ENCODE assay signal across 9 cellular contexts in genomic region chr10:50990568-50991495, GRCh38.
DNase-seq lines count a peak whose midpoint lies in the region; ATAC-seq, FAIRE-seq and TF ChIP-seq lines count a peak whose summit lies in the region.
"Had no signal": no experiment of that assay in that cellular context is flagged by ENCODE, and none has a peak within 500 bp of the region (broad histone marks: within the 10 kb centered on the region; RNA-seq: fewer than 3 reads in every experiment).

No MANE protein-coding gene starts in this region.

- H3K36me3 Mint-ChIP-seq in HFFc6 (ENCODE audit: low read depth), result no peaks in the 10 kb centered on the region
- H3K36me3 Mint-ChIP-seq in activated T-cell treated with anti-CD3 and anti-CD28 coated beads, Interleukin-2, amount 50 U/mL, for 72 hours (ENCODE audit: insufficient read depth in 2 of 2), result no peaks in the 10 kb centered on the region
- H3K36me3 Mint-ChIP-seq in progenitor cell of endocrine pancreas (ENCODE audit: insufficient read depth), result no peaks in the 10 kb centered on the region
- no peaks in the 10 kb centered on the region for H3K36me3 Mint-ChIP-seq in CD4-positive, alpha-beta T cell (ENCODE audit: low read depth)

- CTCF ChIA-PET in A549 (lab: Yijun Ruan, JAX), result no interaction called here
- CTCF ChIA-PET in CD4-positive, alpha-beta T cell (lab: Charles Lee), result no interaction called here

- DNase-seq in A549 (ENCODE audit: low read depth in 1 of 2, low spot score in 1 of 2), result peak in 1 of 2 experiments; percentile 14
- DNase-seq in HFFc6, result peak; percentile 48
- peak; percentile 5 to 8 for DNase-seq in activated T-cell treated with anti-CD3 and anti-CD28 coated beads, Interleukin-2, amount 50 U/mL, for 72 hours
- DNase-seq in heart right ventricle, result peak; percentile 49 to 65
- DNase-seq in progenitor cell of endocrine pancreas (ENCODE audit: low spot score, unreplicated experiment), result peak; percentile 17
- no peak for DNase-seq in Ammon's horn (ENCODE audit: low spot score)
- no peak for DNase-seq in CD4-positive, alpha-beta T cell
- no peak for DNase-seq in DMS79 (lab: John Stamatoyannopoulos, UW)

- no peak overlapping the region; a peak in 1 of 6 replicates for H3K27ac ChIP-seq in A549
- H3K27ac ChIP-seq in heart right ventricle, result peak overlapping the region; percentile 82 to 95 (median 90)
- no peak overlapping the region for H3K27ac ChIP-seq in CD4-positive, alpha-beta T cell (ENCODE audit: low read depth, low read length)

- ATAC-seq in A549 (peak; percentile 4 to 62; a peak in 4 of 6 replicates), heart right ventricle (peak; percentile 7 to 68 (median 40))
- ATAC-seq in activated T-cell treated with anti-CD3 and anti-CD28 coated beads, Interleukin-2, amount 50 U/mL, for 72 hours (replicated peaks in 1 of 2), result peak in 1 of 2 donors; percentile 56
- ATAC-seq in CD4-positive, alpha-beta T cell (ENCODE audit: poor library complexity), result no peak
- ATAC-seq: GM12878 had no signal

- TF ChIP-seq RAD21 in A549 (conservative IDR thresholded peaks at IDR 0.05 in 1 of 2, IDR thresholded peaks at IDR 0.05 in 1 of 2), result no peak

- no peak for FAIRE-seq in A549 (lab: Jason Lieb, UNC)
- FAIRE-seq: GM12878 had no signal

- POLR2A ChIA-PET in A549 (lab: Yijun Ruan, JAX), result no interaction called here
- POLR2A ChIA-PET in CD4-positive, alpha-beta T cell (lab: Charles Lee), result no interaction called here

- H3K4me1 ChIP-seq in A549, result 0 out of 3 replicates have a peak, but pooled peaks cover 4% of the 10 kb centered on the region
- peaks cover 0 to 27% (median 13%) of the 10 kb centered on the region in 9 donors for H3K4me1 ChIP-seq in heart right ventricle

- intact Hi-C loops in heart right ventricle (cut with DNase I), result loop anchor here in 2 of 10 donors (10.0 kb wide), 2 partner anchors 714 to 964 kb away; no protein-coding TSS in a partner anchor
- intact Hi-C loops in CD4-positive, alpha-beta T cell (cut with DNase I, micrococcal nuclease), result no loop called here

- H3K4me3 ChIP-seq in A549 (peak overlapping the region; percentile 46), heart right ventricle (peak overlapping the region; percentile 50 to 88 (median 72))
- H3K4me3 ChIP-seq: GM12878 had no signal

- H3K4me2 ChIP-seq in A549, result peak overlapping the region; percentile 85

- no peak for TF ChIP-seq EP300 in A549 (IDR thresholded peaks at IDR 0.05)

- 15% methylated on average over 36 of the region's 49 CpGs for WGBS in A549 (ENCODE audit: missing lambda C conversion rate)
- 1% methylated on average over 49 of the region's 49 CpGs for WGBS in heart right ventricle, 2 donors

- H3K4me3 Mint-ChIP-seq in HFFc6 (peak overlapping the region; percentile 71), progenitor cell of endocrine pancreas (ENCODE audit: low read depth) (peak overlapping the region; percentile 92)
- peak overlapping the region; percentile 77 to 88 for H3K4me3 Mint-ChIP-seq in activated T-cell treated with anti-CD3 and anti-CD28 coated beads, Interleukin-2, amount 50 U/mL, for 72 hours
- no peak overlapping the region for H3K4me3 Mint-ChIP-seq in CD4-positive, alpha-beta T cell

- no peaks in the 10 kb centered on the region for H3K9me3 Mint-ChIP-seq in HFFc6
- no peaks in the 10 kb centered on the region for H3K9me3 Mint-ChIP-seq in activated T-cell treated with anti-CD3 and anti-CD28 coated beads, Interleukin-2, amount 50 U/mL, for 72 hours
- no peaks in the 10 kb centered on the region for H3K9me3 Mint-ChIP-seq in progenitor cell of endocrine pancreas (ENCODE audit: low read depth)
- no peaks in the 10 kb centered on the region for H3K9me3 Mint-ChIP-seq in CD4-positive, alpha-beta T cell

- H3K27me3 Mint-ChIP-seq in HFFc6 (ENCODE audit: insufficient read depth) (peaks cover 8% of the 10 kb centered on the region), progenitor cell of endocrine pancreas (peaks cover 19% of the 10 kb centered on the region)
- H3K27me3 Mint-ChIP-seq in activated T-cell treated with anti-CD3 and anti-CD28 coated beads, Interleukin-2, amount 50 U/mL, for 72 hours (ENCODE audit: low read depth), result peaks cover 55% of the 10 kb centered on the region
- peaks cover 67% of the 10 kb centered on the region for H3K27me3 Mint-ChIP-seq in CD4-positive, alpha-beta T cell

- no peaks in the 10 kb centered on the region for H3K36me3 ChIP-seq in heart right ventricle

- TF ChIP-seq POLR2A in A549 (IDR thresholded peaks at IDR 0.05; ENCODE audit: low read length), result no peak

- H3K27me3 ChIP-seq in heart right ventricle, result peaks cover 0 to 42% (median 0%) of the 10 kb centered on the region in 7 donors
- peaks cover 43% of the 10 kb centered on the region for H3K27me3 ChIP-seq in CD4-positive, alpha-beta T cell (ENCODE audit: control insufficient read depth, insufficient read depth, low read length)

- peaks cover 35% of the 10 kb centered on the region for H3K4me1 Mint-ChIP-seq in HFFc6 (ENCODE audit: low read depth)
- H3K4me1 Mint-ChIP-seq in activated T-cell treated with anti-CD3 and anti-CD28 coated beads, Interleukin-2, amount 50 U/mL, for 72 hours (ENCODE audit: low read depth), result no peaks in the 10 kb centered on the region
- H3K4me1 Mint-ChIP-seq in progenitor cell of endocrine pancreas (ENCODE audit: low read depth), result peaks cover 19% of the 10 kb centered on the region
- peaks cover 9% of the 10 kb centered on the region for H3K4me1 Mint-ChIP-seq in CD4-positive, alpha-beta T cell (ENCODE audit: low read depth)

- H3K9me3 ChIP-seq in A549 (no peaks in the 10 kb centered on the region), heart right ventricle (no peaks in the 10 kb centered on the region)
- no peaks in the 10 kb centered on the region for H3K9me3 ChIP-seq in CD4-positive, alpha-beta T cell (ENCODE audit: control insufficient read depth, low read length)

- TF ChIP-seq CTCF in A549 (IDR thresholded peaks at IDR 0.05) (no peak), HFFc6 (IDR thresholded peaks at IDR 0.05) (no peak), heart right ventricle (IDR thresholded peaks at IDR 0.05) (no peak), progenitor cell of endocrine pancreas (IDR thresholded peaks at IDR 0.05; ENCODE audit: unreplicated experiment) (no peak)
- no peak for TF ChIP-seq CTCF in CD4-positive, alpha-beta T cell (IDR thresholded peaks at IDR 0.05)

- peak overlapping the region; percentile 72 for H3K27ac Mint-ChIP-seq in HFFc6
- no peak overlapping the region for H3K27ac Mint-ChIP-seq in activated T-cell treated with anti-CD3 and anti-CD28 coated beads, Interleukin-2, amount 50 U/mL, for 72 hours
- peak overlapping the region; percentile 95 for H3K27ac Mint-ChIP-seq in progenitor cell of endocrine pancreas
- H3K27ac Mint-ChIP-seq in CD4-positive, alpha-beta T cell, result no peak overlapping the region

TF ChIP-seq in A549, 52 proteins besides CTCF, POLR2A, EP300 and RAD21:
- no peak for TF ChIP-seq BHLHE40 (IDR thresholded peaks at IDR 0.05; ENCODE audit: low read depth, low read length)

Comparison
In these comparisons a context has a peak if more than half of its experiments do, and no peak if none do; other contexts are left out.
1. DNase-seq: peak in HFFc6 (single experiment), activated T-cell treated with anti-CD3 and anti-CD28 coated beads, Interleukin-2, amount 50 U/mL, for 72 hours (2 of 2), heart right ventricle (2 of 2) and progenitor cell of endocrine pancreas (single experiment); none in Ammon's horn (single experiment), CD4-positive, alpha-beta T cell (0 of 10) and DMS79 (single experiment).
2. H3K27ac ChIP-seq: peak in heart right ventricle (10 of 10); none in A549 (0 of 2) and CD4-positive, alpha-beta T cell (single experiment).
3. H3K27ac Mint-ChIP-seq: peak in HFFc6 (single experiment) and progenitor cell of endocrine pancreas (single experiment); none in activated T-cell treated with anti-CD3 and anti-CD28 coated beads, Interleukin-2, amount 50 U/mL, for 72 hours (single experiment) and CD4-positive, alpha-beta T cell (single experiment).